Comparison of ENCODE assay signal across 9 cellular contexts in the genomic region with DNA sequence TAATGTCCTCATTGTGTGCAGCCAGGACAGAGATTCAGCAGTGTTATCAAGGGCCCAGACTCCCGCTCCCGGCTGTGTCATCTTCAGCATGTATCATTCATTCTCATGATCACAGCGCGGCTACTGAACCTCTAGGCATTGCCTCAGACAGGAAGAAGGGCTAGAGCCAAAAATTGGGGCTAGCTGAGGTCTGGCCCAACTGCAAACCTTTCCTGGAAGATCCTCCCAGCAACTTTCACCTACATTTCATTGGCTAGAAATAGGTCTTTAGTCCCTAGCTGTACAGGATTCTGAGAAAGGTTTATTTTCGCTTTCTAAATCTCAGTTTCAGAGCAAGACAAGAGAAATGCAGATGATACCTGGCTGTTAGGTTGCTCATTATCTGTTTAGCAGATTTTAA.
DNase-seq lines count a peak whose midpoint lies in the region; ATAC-seq and TF ChIP-seq lines count a peak whose summit lies in the region.
"Had no signal": no experiment of that assay in that cellular context is flagged by ENCODE, and none has a peak within 500 bp of the region (broad histone marks: within the 10 kb centered on the region; RNA-seq: fewer than 3 reads in every experiment).

No MANE protein-coding gene starts in this region.

- peaks cover 38% of the 10 kb centered on the region for H3K36me3 Mint-ChIP-seq in activated naive CD4-positive, alpha-beta T cell treated with anti-CD3 and anti-CD28 coated beads for 36 hours (ENCODE audit: low read depth)
- H3K36me3 Mint-ChIP-seq in activated CD8-positive, alpha-beta T cell treated with anti-CD3 and anti-CD28 coated beads for 36 hours (ENCODE audit: low read depth): peaks cover 50% of the 10 kb centered on the region
- H3K36me3 Mint-ChIP-seq in stimulated activated memory B cell treated with anti-CD40 and anti-IgM and Interleukin-4, amounts not matched to agents 10 μg/mL and 1 μg/mL and 100 μg/mL, for 72 hours: peaks cover 44% of the 10 kb centered on the region

- no peak for TF ChIP-seq CTCF in activated CD8-positive, alpha-beta T cell treated with anti-CD3 and anti-CD28 coated beads for 36 hours (IDR thresholded peaks at IDR 0.05)

- H3K27me3 Mint-ChIP-seq in activated naive CD4-positive, alpha-beta T cell treated with anti-CD3 and anti-CD28 coated beads for 36 hours (ENCODE audit: low read depth): no peaks in the 10 kb centered on the region
- no peaks in the 10 kb centered on the region for H3K27me3 Mint-ChIP-seq in activated CD8-positive, alpha-beta T cell treated with anti-CD3 and anti-CD28 coated beads for 36 hours
- no peaks in the 10 kb centered on the region for H3K27me3 Mint-ChIP-seq in stimulated activated memory B cell treated with anti-CD40 and anti-IgM and Interleukin-4, amounts not matched to agents 10 μg/mL and 1 μg/mL and 100 μg/mL, for 72 hours

- peak; percentile 70 for DNase-seq in activated naive CD4-positive, alpha-beta T cell treated with anti-CD3 and anti-CD28 coated beads for 36 hours
- no peak for DNase-seq in activated naive CD4-positive, alpha-beta T cell treated with anti-CD3 and anti-CD28 coated beads, Interleukin-2, amount 50 U/mL, for 16 hours
- peak; percentile 81 for DNase-seq in activated CD8-positive, alpha-beta T cell treated with anti-CD3 and anti-CD28 coated beads for 36 hours
- DNase-seq in T1000 (lab: John Stamatoyannopoulos, UW): no peak
- DNase-seq in middle frontal gyrus (ENCODE audit: extremely low spot score, low spot score): no peak
- no peak for DNase-seq in COLO829 (ENCODE audit: low spot score)

- no peaks in the 10 kb centered on the region for H3K9me3 Mint-ChIP-seq in activated naive CD4-positive, alpha-beta T cell treated with anti-CD3 and anti-CD28 coated beads for 36 hours
- H3K9me3 Mint-ChIP-seq in activated CD8-positive, alpha-beta T cell treated with anti-CD3 and anti-CD28 coated beads for 36 hours: no peaks in the 10 kb centered on the region
- no peaks in the 10 kb centered on the region for H3K9me3 Mint-ChIP-seq in stimulated activated memory B cell treated with anti-CD40 and anti-IgM and Interleukin-4, amounts not matched to agents 10 μg/mL and 1 μg/mL and 100 μg/mL, for 72 hours
- H3K9me3 Mint-ChIP-seq: neural crest cell had no signal

- peaks cover 11% of the 10 kb centered on the region for H3K4me1 Mint-ChIP-seq in activated naive CD4-positive, alpha-beta T cell treated with anti-CD3 and anti-CD28 coated beads for 36 hours (ENCODE audit: low read depth)
- peaks cover 29% of the 10 kb centered on the region for H3K4me1 Mint-ChIP-seq in activated CD8-positive, alpha-beta T cell treated with anti-CD3 and anti-CD28 coated beads for 36 hours (ENCODE audit: low read depth)
- H3K4me1 Mint-ChIP-seq in stimulated activated memory B cell treated with anti-CD40 and anti-IgM and Interleukin-4, amounts not matched to agents 10 μg/mL and 1 μg/mL and 100 μg/mL, for 72 hours: peaks cover 12% of the 10 kb centered on the region

- intact Hi-C loops in activated naive CD4-positive, alpha-beta T cell treated with anti-CD3 and anti-CD28 coated beads for 36 hours (cut with micrococcal nuclease): loop anchor here (1.0 kb wide), 2 partner anchors 13 to 59 kb away; no protein-coding TSS in a partner anchor
- intact Hi-C loops in activated CD8-positive, alpha-beta T cell treated with anti-CD3 and anti-CD28 coated beads for 36 hours (cut with micrococcal nuclease): no loop called here

- H3K27ac Mint-ChIP-seq in activated naive CD4-positive, alpha-beta T cell treated with anti-CD3 and anti-CD28 coated beads for 36 hours: peak overlapping the region; percentile 74
- peak overlapping the region; percentile 88 for H3K27ac Mint-ChIP-seq in activated CD8-positive, alpha-beta T cell treated with anti-CD3 and anti-CD28 coated beads for 36 hours
- H3K27ac Mint-ChIP-seq in stimulated activated memory B cell treated with anti-CD40 and anti-IgM and Interleukin-4, amounts not matched to agents 10 μg/mL and 1 μg/mL and 100 μg/mL, for 72 hours: peak overlapping the region; percentile 36

- CTCF ChIA-PET in activated naive CD4-positive, alpha-beta T cell treated with anti-CD3 and anti-CD28 coated beads for 36 hours (lab: Charles Lee): interaction anchor here (1.2 to 1.9 kb wide), 3 partner anchors 10 to 88 kb away, joined by 4 to 8 read pairs (median 5); no protein-coding TSS in a partner anchor
- CTCF ChIA-PET in activated CD8-positive, alpha-beta T cell treated with anti-CD3 and anti-CD28 coated beads for 36 hours (lab: Charles Lee): interaction anchor here (1.0 to 3.1 kb wide), 6 partner anchors 9 to 81 kb away, joined by 3 to 33 read pairs (median 13); a partner anchor contains a TSS

- ATAC-seq in HG02884 (IDR thresholded peaks at IDR 0.05; ENCODE audit: unreplicated experiment): peak; percentile 83
- ATAC-seq in activated CD8-positive, alpha-beta T cell treated with anti-CD3 and anti-CD28 coated beads for 36 hours: peak; percentile 92
- no peak for ATAC-seq in stimulated activated memory B cell treated with anti-CD40 and anti-IgM and Interleukin-4, amounts not matched to agents 10 μg/mL and 1 μg/mL and 100 μg/mL, for 72 hours

- peak overlapping the region; percentile 0 for H3K4me3 Mint-ChIP-seq in activated naive CD4-positive, alpha-beta T cell treated with anti-CD3 and anti-CD28 coated beads for 36 hours
- H3K4me3 Mint-ChIP-seq in activated CD8-positive, alpha-beta T cell treated with anti-CD3 and anti-CD28 coated beads for 36 hours: peak overlapping the region; percentile 53
- H3K4me3 Mint-ChIP-seq in stimulated activated memory B cell treated with anti-CD40 and anti-IgM and Interleukin-4, amounts not matched to agents 10 μg/mL and 1 μg/mL and 100 μg/mL, for 72 hours: no peak overlapping the region
- H3K4me3 Mint-ChIP-seq: neural crest cell had no signal

- POLR2A ChIA-PET in activated CD8-positive, alpha-beta T cell treated with anti-CD3 and anti-CD28 coated beads for 36 hours (lab: Charles Lee): interaction anchor here (1.2 to 3.5 kb wide), 2 partner anchors 13 to 82 kb away, joined by 8 to 17 read pairs; a partner anchor contains a TSS

Comparison
In these comparisons a context has a peak if more than half of its experiments do, and no peak if none do; other contexts are left out.
1. DNase-seq: peak in activated naive CD4-positive, alpha-beta T cell treated with anti-CD3 and anti-CD28 coated beads for 36 hours (single experiment) and activated CD8-positive, alpha-beta T cell treated with anti-CD3 and anti-CD28 coated beads for 36 hours (single experiment); none in activated naive CD4-positive, alpha-beta T cell treated with anti-CD3 and anti-CD28 coated beads, Interleukin-2, amount 50 U/mL, for 16 hours (single experiment), T1000 (single experiment), middle frontal gyrus (single experiment) and COLO829 (single experiment).
2. H3K27ac Mint-ChIP-seq: peak in every context shown above with its lines; median percentile 88 in activated CD8-positive, alpha-beta T cell treated with anti-CD3 and anti-CD28 coated beads for 36 hours; 74 in activated naive CD4-positive, alpha-beta T cell treated with anti-CD3 and anti-CD28 coated beads for 36 hours; 36 in stimulated activated memory B cell treated with anti-CD40 and anti-IgM and Interleukin-4, amounts not matched to agents 10 μg/mL and 1 μg/mL and 100 μg/mL, for 72 hours.